22 cellular contexts compared by ENCODE assay signal in genomic region chr13:51776179-51776578, GRCh38.
"Had no signal": no experiment of that assay in that cellular context is flagged by ENCODE, and none has a peak within 500 bp of the region (broad histone marks: within the 10 kb centered on the region; RNA-seq: fewer than 3 reads in every experiment).

No MANE protein-coding gene starts in this region.

- H3K4me3 Mint-ChIP-seq: T-cell had no signal

- H3K27me3 Mint-ChIP-seq: T-cell had no signal

- DNase-seq: IMR-90, Kasumi-1, MM.1S, NCI-H1092 treated with DMSO at 0.1 percent for 48 hours, NCI-H1436, NCI-H187, NCI-H2029, NCI-H226, NCI-H446, NCI-H510A, NCI-H524 treated with DMSO at 0.1 percent for 48 hours, NCI-H69, NCI-H774, Right ventricle myocardium superior, RPMI8226, SK-N-SH, SW 1271, T-cell had no signal

- ATAC-seq: K562 had no signal

- H3K27ac ChIP-seq: KMS-11 had no signal

- H3K4me3 ChIP-seq: K562 had no signal

- H3K4me2 ChIP-seq: KMS-11, SK-N-SH had no signal

- H3K27ac Mint-ChIP-seq: T-cell had no signal

- FAIRE-seq: HepG2, K562, RCC 7860 had no signal

- H3K9me3 Mint-ChIP-seq: T-cell had no signal

- H3K4me1 Mint-ChIP-seq: T-cell had no signal

- H3K9me3 ChIP-seq: SK-N-SH had no signal
